ENCODE assay signal across 11 cellular contexts in genomic region chr2:169222665-169223064, GRCh38.
DNase-seq lines count a peak whose midpoint lies in the region; ATAC-seq lines count a peak whose summit lies in the region.
"Had no signal": no experiment of that assay in that cellular context is flagged by ENCODE, and none has a peak within 500 bp of the region (broad histone marks: within the 10 kb centered on the region; RNA-seq: fewer than 3 reads in every experiment).

No MANE protein-coding gene starts in this region.

- CTCF ChIA-PET in activated CD8-positive, alpha-beta memory T cell treated with anti-CD3 and anti-CD28 coated beads, Interleukin-2, amount 10 ng/mL, durations not matched to agents 7 days and 5 days (lab: Charles Lee) = interaction anchor here (1.5 to 2.2 kb wide), 2 partner anchors 91 to 113 kb away, joined by 3 to 10 read pairs; no protein-coding TSS in a partner anchor

- no peaks in the 10 kb centered on the region for H3K9me3 Mint-ChIP-seq in activated CD8-positive, alpha-beta memory T cell treated with anti-CD3 and anti-CD28 coated beads, Interleukin-2, amount 10 ng/mL, durations not matched to agents 7 days and 5 days (ENCODE audit: low read depth)
- no peaks in the 10 kb centered on the region for H3K9me3 Mint-ChIP-seq in stimulated activated naive B cell treated with anti-CD40 and anti-IgM and Interleukin-4, amounts not matched to agents 10 μg/mL and 1 μg/mL and 100 μg/mL, for 72 hours
- H3K9me3 Mint-ChIP-seq: nephron had no signal

- no peak overlapping the region for H3K4me3 Mint-ChIP-seq in activated CD8-positive, alpha-beta memory T cell treated with anti-CD3 and anti-CD28 coated beads, Interleukin-2, amount 10 ng/mL, durations not matched to agents 7 days and 5 days
- no peak overlapping the region for H3K4me3 Mint-ChIP-seq in stimulated activated naive B cell treated with anti-CD40 and anti-IgM and Interleukin-4, amounts not matched to agents 10 μg/mL and 1 μg/mL and 100 μg/mL, for 72 hours
- H3K4me3 Mint-ChIP-seq: nephron had no signal

- no peaks in the 10 kb centered on the region for H3K36me3 Mint-ChIP-seq in activated CD8-positive, alpha-beta memory T cell treated with anti-CD3 and anti-CD28 coated beads, Interleukin-2, amount 10 ng/mL, durations not matched to agents 7 days and 5 days
- no peaks in the 10 kb centered on the region for H3K36me3 Mint-ChIP-seq in stimulated activated naive B cell treated with anti-CD40 and anti-IgM and Interleukin-4, amounts not matched to agents 10 μg/mL and 1 μg/mL and 100 μg/mL, for 72 hours

- H3K27me3 Mint-ChIP-seq in activated CD8-positive, alpha-beta memory T cell treated with anti-CD3 and anti-CD28 coated beads, Interleukin-2, amount 10 ng/mL, durations not matched to agents 7 days and 5 days = peaks cover 13% of the 10 kb centered on the region
- no peaks in the 10 kb centered on the region for H3K27me3 Mint-ChIP-seq in stimulated activated naive B cell treated with anti-CD40 and anti-IgM and Interleukin-4, amounts not matched to agents 10 μg/mL and 1 μg/mL and 100 μg/mL, for 72 hours

- H3K27ac Mint-ChIP-seq in activated CD8-positive, alpha-beta memory T cell treated with anti-CD3 and anti-CD28 coated beads, Interleukin-2, amount 10 ng/mL, durations not matched to agents 7 days and 5 days = no peak overlapping the region
- H3K27ac Mint-ChIP-seq in stimulated activated naive B cell treated with anti-CD40 and anti-IgM and Interleukin-4, amounts not matched to agents 10 μg/mL and 1 μg/mL and 100 μg/mL, for 72 hours = no peak overlapping the region
- H3K27ac Mint-ChIP-seq: nephron had no signal

- no peak for DNase-seq in activated CD8-positive, alpha-beta memory T cell treated with anti-CD3 and anti-CD28 coated beads, Interleukin-2, amount 10 ng/mL, durations not matched to agents 7 days and 5 days
- no peak for DNase-seq in activated CD8-positive, alpha-beta memory T cell treated with anti-CD3 and anti-CD28 coated beads, Interleukin-2, amount 50 U/mL, for 4 hours
- peak; percentile 10 for DNase-seq in H4 (ENCODE audit: low spot score)
- peak; percentile 38 for DNase-seq in renal cortical epithelial cell (ENCODE audit: low read depth)
- no peak for DNase-seq in putamen (ENCODE audit: low spot score)
- no peak for DNase-seq in stimulated activated naive B cell treated with anti-CD40 and anti-IgM and Interleukin-4, amounts not matched to agents 10 μg/mL and 1 μg/mL and 100 μg/mL, for 72 hours
- no peak for DNase-seq in GM19240 (ENCODE audit: insufficient read length, low spot score)
- DNase-seq: NCI-H345, SHP77 treated with DMSO at 0.1 percent for 48 hours had no signal

- peak; percentile 83 for ATAC-seq in activated CD8-positive, alpha-beta memory T cell treated with anti-CD3 and anti-CD28 coated beads, Interleukin-2, amount 10 ng/mL, durations not matched to agents 7 days and 5 days
- peak; percentile 65 for ATAC-seq in HG03575 (IDR thresholded peaks at IDR 0.05; ENCODE audit: extremely low read depth, insufficient number of reproducible peaks, low FRiP score, unreplicated experiment)
- no peak for ATAC-seq in stimulated activated naive B cell treated with anti-CD40 and anti-IgM and Interleukin-4, amounts not matched to agents 10 μg/mL and 1 μg/mL and 100 μg/mL, for 72 hours (replicated peaks)

- peaks cover 5% of the 10 kb centered on the region for H3K4me1 Mint-ChIP-seq in activated CD8-positive, alpha-beta memory T cell treated with anti-CD3 and anti-CD28 coated beads, Interleukin-2, amount 10 ng/mL, durations not matched to agents 7 days and 5 days
- H3K4me1 Mint-ChIP-seq in stimulated activated naive B cell treated with anti-CD40 and anti-IgM and Interleukin-4, amounts not matched to agents 10 μg/mL and 1 μg/mL and 100 μg/mL, for 72 hours = no peaks in the 10 kb centered on the region
- H3K4me1 Mint-ChIP-seq: nephron had no signal

Comparison
In these comparisons a context has a peak if more than half of its experiments do, and no peak if none do; other contexts are left out.
1. ATAC-seq: peak in activated CD8-positive, alpha-beta memory T cell treated with anti-CD3 and anti-CD28 coated beads, Interleukin-2, amount 10 ng/mL, durations not matched to agents 7 days and 5 days (single experiment) and HG03575 (single experiment); none in stimulated activated naive B cell treated with anti-CD40 and anti-IgM and Interleukin-4, amounts not matched to agents 10 μg/mL and 1 μg/mL and 100 μg/mL, for 72 hours (0 of 2).
2. DNase-seq: peak in H4 (single experiment) and renal cortical epithelial cell (single experiment); none in activated CD8-positive, alpha-beta memory T cell treated with anti-CD3 and anti-CD28 coated beads, Interleukin-2, amount 10 ng/mL, durations not matched to agents 7 days and 5 days (single experiment), activated CD8-positive, alpha-beta memory T cell treated with anti-CD3 and anti-CD28 coated beads, Interleukin-2, amount 50 U/mL, for 4 hours (single experiment), putamen (single experiment), stimulated activated naive B cell treated with anti-CD40 and anti-IgM and Interleukin-4, amounts not matched to agents 10 μg/mL and 1 μg/mL and 100 μg/mL, for 72 hours (single experiment) and GM19240 (single experiment).